Comparison of ENCODE assay signal across 8 cellular contexts in genomic region chr4:184474261-184475095, GRCh38. TPM values are rescaled to one million over a fixed set of nuclear protein-coding genes. Genes with fewer than 3 reads are reported as not detected.
A peak's percentile ranks its signal among the peaks of the same experiment; 100 is the strongest.
DNase-seq lines count a peak whose midpoint lies in the region; ATAC-seq and TF ChIP-seq lines count a peak whose summit lies in the region.

IRF2 (minus strand) TSS chr4:184474550; CDS start chr4:184429064, 45,486 bp downstream.

- H3K27ac ChIP-seq in temporal lobe (ENCODE audit: low read depth, low read length) = peak within 1 kb of the TSS; percentile 96

- TF ChIP-seq CTCF in GM10248 (IDR thresholded peaks at IDR 0.05; ENCODE audit: control extremely low read depth, extremely low read depth, low read depth, missing control alignments) = no peak
- TF ChIP-seq CTCF in omental fat pad (IDR thresholded peaks at IDR 0.05) = no peak

- H3K4me1 Mint-ChIP-seq in activated naive CD8-positive, alpha-beta T cell (ENCODE audit: low read depth) = peaks cover 63% of the 10 kb centered on the region

- ATAC-seq in HG02623 (IDR thresholded peaks at IDR 0.05; ENCODE audit: unreplicated experiment) = peak; percentile 62
- peak; percentile 89 for ATAC-seq in omental fat pad (ENCODE audit: low FRiP score)

- H3K4me3 Mint-ChIP-seq in activated naive CD8-positive, alpha-beta T cell = peak within 1 kb of the TSS; percentile 100

- H3K27me3 Mint-ChIP-seq in activated naive CD8-positive, alpha-beta T cell = no peaks in the 10 kb centered on the region

- DNase-seq in GM10248 (ENCODE audit: extremely low spot score) = peak; percentile 98
- DNase-seq in NCI-H1092 treated with DMSO at 0.1 percent for 48 hours (lab: John Stamatoyannopoulos, UW) = peak; percentile 92
- peak; percentile 97 for DNase-seq in SKM-1 treated with dmso at 0.1 percent for 144 hours (lab: John Stamatoyannopoulos, UW; ENCODE audit: unreplicated experiment)
- DNase-seq in glomerular visceral epithelial cell (ENCODE audit: extremely low spot score) = peak; percentile 98
- peak; percentile 81 for DNase-seq in omental fat pad (ENCODE audit: low spot score)

- POLR2A ChIA-PET in GM10248 (lab: Yijun Ruan, JAX) = interaction anchor here (0.6 to 1.5 kb wide), 4 partner anchors 40 to 175 kb away, joined by 3 to 5 read pairs (median 4); partner anchors contain the start of genes CASP3 and PRIMPOL

- CTCF ChIA-PET in GM10248 (lab: Yijun Ruan, JAX) = interaction anchor here (1.1 to 1.2 kb wide), 4 partner anchors 10 to 212 kb away, joined by 3 to 4 read pairs (median 3); no protein-coding TSS in a partner anchor

- H3K36me3 Mint-ChIP-seq in activated naive CD8-positive, alpha-beta T cell = peaks cover 12% of the 10 kb centered on the region

- H3K9me3 Mint-ChIP-seq in activated naive CD8-positive, alpha-beta T cell (ENCODE audit: low read depth) = no peaks in the 10 kb centered on the region

- peak within 1 kb of the TSS; percentile 99 for H3K27ac Mint-ChIP-seq in activated naive CD8-positive, alpha-beta T cell

RNA-seq across cellular contexts. Expression of gene IRF2, which starts in this region (rescaled TPM):
- total RNA-seq in omental fat pad = 10 to 100 TPM; 16.9 to 53.1 (median 28.9) TPM
- total RNA-seq in temporal lobe = 6.4 TPM

Comparison
In these comparisons a context has a peak if more than half of its experiments do, and no peak if none do; other contexts are left out.
1. Peak in every context shown above with its lines: DNase-seq, ATAC-seq and H3K27ac ChIP-seq.